In genomic region chr4:184402740-184403383, GRCh38 we compare ENCODE assay signal across 15 cellular contexts.
DNase-seq lines count a peak whose midpoint lies in the region; ATAC-seq, FAIRE-seq and TF ChIP-seq lines count a peak whose summit lies in the region.
"Had no signal": no experiment of that assay in that cellular context is flagged by ENCODE, and none has a peak within 500 bp of the region (broad histone marks: within the 10 kb centered on the region; RNA-seq: fewer than 3 reads in every experiment).

No MANE protein-coding gene starts in this region.

- no peak for TF ChIP-seq CTCF in progenitor cell of endocrine pancreas (IDR thresholded peaks at IDR 0.05; ENCODE audit: unreplicated experiment)

- no peaks in the 10 kb centered on the region for H3K9me3 ChIP-seq in HUES48 (ENCODE audit: control insufficient read depth, insufficient read depth, low read length)
- H3K9me3 ChIP-seq: upper lobe of right lung had no signal

- H3K27me3 Mint-ChIP-seq in T-helper 2 cell treated with Interferon-gamma antibody and Interleukin-4, amounts not matched to agents 5 μg/mL and 100 μg/mL, for 36 hours (ENCODE audit: low read depth) = no peaks in the 10 kb centered on the region
- H3K27me3 Mint-ChIP-seq in dendritic cell treated with granulocyte-macrophage colony-stimulating factor and Interleukin-4, amounts not matched to agents 40 ng/mL and 50 ng/mL, for 4 days = no peaks in the 10 kb centered on the region
- H3K27me3 Mint-ChIP-seq in progenitor cell of endocrine pancreas = no peaks in the 10 kb centered on the region

- H3K36me3 ChIP-seq in HUES48 (ENCODE audit: control insufficient read depth, insufficient read depth, low read length) = peaks cover 45% of the 10 kb centered on the region

- no peak overlapping the region for H3K4me3 ChIP-seq in HUES48 (ENCODE audit: low read depth, low read length)
- H3K4me3 ChIP-seq: SK-N-MC, upper lobe of right lung had no signal

- no peak overlapping the region for H3K9ac ChIP-seq in HUES48 (ENCODE audit: low read depth, low read length)

- no peaks in the 10 kb centered on the region for H3K9me3 Mint-ChIP-seq in T-helper 2 cell treated with Interferon-gamma antibody and Interleukin-4, amounts not matched to agents 5 μg/mL and 100 μg/mL, for 36 hours
- no peaks in the 10 kb centered on the region for H3K9me3 Mint-ChIP-seq in dendritic cell treated with granulocyte-macrophage colony-stimulating factor and Interleukin-4, amounts not matched to agents 40 ng/mL and 50 ng/mL, for 4 days
- no peaks in the 10 kb centered on the region for H3K9me3 Mint-ChIP-seq in progenitor cell of endocrine pancreas (ENCODE audit: low read depth)

- intact Hi-C loops in dendritic cell treated with granulocyte-macrophage colony-stimulating factor and Interleukin-4, amounts not matched to agents 40 ng/mL and 50 ng/mL, for 4 days (cut with micrococcal nuclease) = no loop called here

- no peaks in the 10 kb centered on the region for H3K27me3 ChIP-seq in HUES48 (ENCODE audit: control insufficient read depth, insufficient read depth, low read length)
- H3K27me3 ChIP-seq: upper lobe of right lung had no signal

- peaks cover 39% of the 10 kb centered on the region for H3K4me1 ChIP-seq in HUES48 (ENCODE audit: control insufficient read depth, insufficient read depth, low read length)

- no peak for ATAC-seq in HG03565 (IDR thresholded peaks at IDR 0.05; ENCODE audit: unreplicated experiment)
- ATAC-seq: upper lobe of right lung had no signal

- peaks cover 74% of the 10 kb centered on the region for H3K36me3 Mint-ChIP-seq in T-helper 2 cell treated with Interferon-gamma antibody and Interleukin-4, amounts not matched to agents 5 μg/mL and 100 μg/mL, for 36 hours (ENCODE audit: low read depth)
- H3K36me3 Mint-ChIP-seq in dendritic cell treated with granulocyte-macrophage colony-stimulating factor and Interleukin-4, amounts not matched to agents 40 ng/mL and 50 ng/mL, for 4 days (ENCODE audit: low read depth) = peaks cover 95% of the 10 kb centered on the region
- H3K36me3 Mint-ChIP-seq in progenitor cell of endocrine pancreas (ENCODE audit: insufficient read depth) = peaks cover 22% of the 10 kb centered on the region

- DNase-seq in T-helper 2 cell treated with Interferon-gamma antibody and Interleukin-4, amounts not matched to agents 5 μg/mL and 100 μg/mL, for 36 hours (ENCODE audit: low spot score) = no peak
- no peak for DNase-seq in T-helper 2 cell
- DNase-seq in progenitor cell of endocrine pancreas (ENCODE audit: low spot score, unreplicated experiment) = no peak
- DNase-seq in frontal cortex (ENCODE audit: low spot score in 2 of 2) = no peak
- DNase-seq in NCI-H82 (lab: John Stamatoyannopoulos, UW) = no peak
- DNase-seq: activated naive CD4-positive, alpha-beta T cell treated with Interleukin-2 at 50 U/mL for 16 hours; caudate nucleus; NCI-H1436; stimulated activated CD4-positive, alpha-beta T cell treated with anti-CD3 and anti-CD28 coated beads, Interleukin-1b, Interleukin-23, amount 100 ng/mL, for 48 hours; stimulated activated CD8-positive, alpha-beta memory T cell treated with anti-CD3 and anti-CD28 coated beads, Interleukin-4, amount 100 ng/mL, for 48 hours; upper lobe of right lung had no signal

- H3K27ac Mint-ChIP-seq in T-helper 2 cell treated with Interferon-gamma antibody and Interleukin-4, amounts not matched to agents 5 μg/mL and 100 μg/mL, for 36 hours = peak overlapping the region; percentile 11
- H3K27ac Mint-ChIP-seq in dendritic cell treated with granulocyte-macrophage colony-stimulating factor and Interleukin-4, amounts not matched to agents 40 ng/mL and 50 ng/mL, for 4 days = peak overlapping the region; percentile 16
- H3K27ac Mint-ChIP-seq in progenitor cell of endocrine pancreas = peak overlapping the region; percentile 34

- no peak for FAIRE-seq in frontal cortex (lab: Jason Lieb, UNC)

- H3K4me1 Mint-ChIP-seq in T-helper 2 cell treated with Interferon-gamma antibody and Interleukin-4, amounts not matched to agents 5 μg/mL and 100 μg/mL, for 36 hours (ENCODE audit: low read depth) = peaks cover 5% of the 10 kb centered on the region
- peaks cover 39% of the 10 kb centered on the region for H3K4me1 Mint-ChIP-seq in dendritic cell treated with granulocyte-macrophage colony-stimulating factor and Interleukin-4, amounts not matched to agents 40 ng/mL and 50 ng/mL, for 4 days (ENCODE audit: low read depth)
- H3K4me1 Mint-ChIP-seq in progenitor cell of endocrine pancreas (ENCODE audit: low read depth) = peaks cover 3% of the 10 kb centered on the region

- no peak overlapping the region for H3K4me3 Mint-ChIP-seq in T-helper 2 cell treated with Interferon-gamma antibody and Interleukin-4, amounts not matched to agents 5 μg/mL and 100 μg/mL, for 36 hours
- no peak overlapping the region for H3K4me3 Mint-ChIP-seq in dendritic cell treated with granulocyte-macrophage colony-stimulating factor and Interleukin-4, amounts not matched to agents 40 ng/mL and 50 ng/mL, for 4 days
- no peak overlapping the region for H3K4me3 Mint-ChIP-seq in progenitor cell of endocrine pancreas (ENCODE audit: low read depth)

- peak overlapping the region; percentile 76 for H3K27ac ChIP-seq in HUES48 (ENCODE audit: low read depth, low read length)
- H3K27ac ChIP-seq: SK-N-MC, upper lobe of right lung had no signal
